18 cellular contexts compared by ENCODE assay signal in the genomic region with DNA sequence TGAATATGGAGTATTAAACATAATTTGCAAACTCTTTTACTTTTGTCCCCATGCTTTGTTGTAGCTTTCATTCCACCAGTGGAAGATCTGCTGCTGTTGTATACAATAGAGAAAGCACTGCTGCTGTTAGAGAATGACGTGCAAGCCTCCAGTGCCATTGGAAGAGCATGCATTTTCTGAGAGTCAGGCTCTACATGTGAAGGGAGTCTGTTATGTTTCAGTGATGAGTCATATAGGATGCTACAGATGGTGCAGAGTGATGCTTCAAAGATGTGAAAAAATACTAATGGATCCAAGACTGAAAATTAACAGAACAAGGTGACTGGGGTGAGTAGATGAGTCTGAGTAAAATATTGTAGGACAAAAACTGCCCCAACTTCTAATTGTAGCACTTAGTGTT. TPM values are rescaled to one million over a fixed set of nuclear protein-coding genes. Genes with fewer than 3 reads are reported as not detected.
A peak's percentile ranks its signal among the peaks of the same experiment; 100 is the strongest.
DNase-seq lines count a peak whose midpoint lies in the region; ATAC-seq, FAIRE-seq and TF ChIP-seq lines count a peak whose summit lies in the region.
"Had no signal": no experiment of that assay in that cellular context is flagged by ENCODE, and none has a peak within 500 bp of the region (broad histone marks: within the 10 kb centered on the region; RNA-seq: fewer than 3 reads in every experiment).

No MANE protein-coding gene starts in this region.

- no peaks in the 10 kb centered on the region for H3K9me3 Mint-ChIP-seq in activated CD4-positive, alpha-beta T cell treated with anti-CD3 and anti-CD28 coated beads, Interleukin-2, amount 10 ng/mL, durations not matched to agents 24 days and 14 days
- H3K9me3 Mint-ChIP-seq in activated T-helper 17 cell treated with anti-CD3 and anti-CD28 coated beads, Interleukin-2, amount 50 U/mL, for 72 hours: no peaks in the 10 kb centered on the region
- H3K9me3 Mint-ChIP-seq in glutamatergic neuron (ENCODE audit: unreplicated experiment): no peaks in the 10 kb centered on the region
- H3K9me3 Mint-ChIP-seq: IgD-negative memory B cell had no signal

- peak overlapping the region; percentile 72 for H3K27ac Mint-ChIP-seq in activated CD4-positive, alpha-beta T cell treated with anti-CD3 and anti-CD28 coated beads, Interleukin-2, amount 10 ng/mL, durations not matched to agents 24 days and 14 days
- H3K27ac Mint-ChIP-seq in activated T-helper 17 cell treated with anti-CD3 and anti-CD28 coated beads, Interleukin-2, amount 50 U/mL, for 72 hours: peak overlapping the region; percentile 7
- H3K27ac Mint-ChIP-seq in glutamatergic neuron (ENCODE audit: unreplicated experiment): peak overlapping the region; percentile 78

- peaks cover 15% of the 10 kb centered on the region for H3K4me1 Mint-ChIP-seq in activated CD4-positive, alpha-beta T cell treated with anti-CD3 and anti-CD28 coated beads, Interleukin-2, amount 10 ng/mL, durations not matched to agents 24 days and 14 days
- peaks cover 15% of the 10 kb centered on the region for H3K4me1 Mint-ChIP-seq in activated T-helper 17 cell treated with anti-CD3 and anti-CD28 coated beads, Interleukin-2, amount 50 U/mL, for 72 hours
- H3K4me1 Mint-ChIP-seq in glutamatergic neuron (ENCODE audit: low read depth, unreplicated experiment): peaks cover 7% of the 10 kb centered on the region

- TF ChIP-seq CTCF in HFF-Myc (IDR thresholded peaks at IDR 0.05; ENCODE audit: low read depth, low read length, missing control alignments) (no peak), glutamatergic neuron (IDR thresholded peaks at IDR 0.05; ENCODE audit: partially characterized antibody, unreplicated experiment) (no peak)

- H3K4me3 ChIP-seq in HFF-Myc (replicated peaks; ENCODE audit: low read depth, low read length): no peak overlapping the region
- H3K4me3 ChIP-seq: A549, ascending aorta, gastrocnemius medialis, ovary, tibial nerve had no signal

- FAIRE-seq in frontal cortex (lab: Jason Lieb, UNC): no peak
- FAIRE-seq: A549, D721Med, kidney had no signal

- peaks cover 7% of the 10 kb centered on the region for H3K27me3 Mint-ChIP-seq in activated CD4-positive, alpha-beta T cell treated with anti-CD3 and anti-CD28 coated beads, Interleukin-2, amount 10 ng/mL, durations not matched to agents 24 days and 14 days
- no peaks in the 10 kb centered on the region for H3K27me3 Mint-ChIP-seq in activated T-helper 17 cell treated with anti-CD3 and anti-CD28 coated beads, Interleukin-2, amount 50 U/mL, for 72 hours
- peaks cover 3% of the 10 kb centered on the region for H3K27me3 Mint-ChIP-seq in glutamatergic neuron (ENCODE audit: unreplicated experiment)
- H3K27me3 Mint-ChIP-seq: IgD-negative memory B cell had no signal

- DNase-seq in activated CD4-positive, alpha-beta T cell treated with anti-CD3 and anti-CD28 coated beads, Interleukin-2, amount 10 ng/mL, durations not matched to agents 24 days and 14 days: peak; percentile 67
- DNase-seq in activated CD4-positive, alpha-beta T cell treated with anti-CD3 and anti-CD28 coated beads for 1 hour: no peak
- DNase-seq in HFF-Myc (ENCODE audit: extremely low read depth, low read depth) (peak; percentile 41), glutamatergic neuron (no peak), frontal cortex (ENCODE audit: low spot score in 2 of 2) (no peak)
- DNase-seq: gastrocnemius medialis, kidney, NCI-H1417, NCI-H510A, ovary had no signal

- ATAC-seq in activated T-helper 17 cell treated with anti-CD3 and anti-CD28 coated beads, Interleukin-2, amount 50 U/mL, for 72 hours (replicated peaks): peak; percentile 84
- ATAC-seq in HG03025 (IDR thresholded peaks at IDR 0.05; ENCODE audit: low FRiP score, unreplicated experiment): no peak
- no peak for ATAC-seq in HG03521 (IDR thresholded peaks at IDR 0.05; ENCODE audit: unreplicated experiment)
- ATAC-seq: A549, gastrocnemius medialis had no signal

- H3K36me3 Mint-ChIP-seq in activated CD4-positive, alpha-beta T cell treated with anti-CD3 and anti-CD28 coated beads, Interleukin-2, amount 10 ng/mL, durations not matched to agents 24 days and 14 days (ENCODE audit: low read depth): peaks cover 1% of the 10 kb centered on the region
- no peaks in the 10 kb centered on the region for H3K36me3 Mint-ChIP-seq in activated T-helper 17 cell treated with anti-CD3 and anti-CD28 coated beads, Interleukin-2, amount 50 U/mL, for 72 hours (ENCODE audit: low read depth)
- no peaks in the 10 kb centered on the region for H3K36me3 Mint-ChIP-seq in glutamatergic neuron (ENCODE audit: unreplicated experiment)

- H3K4me3 Mint-ChIP-seq in activated CD4-positive, alpha-beta T cell treated with anti-CD3 and anti-CD28 coated beads, Interleukin-2, amount 10 ng/mL, durations not matched to agents 24 days and 14 days: no peak overlapping the region
- no peak overlapping the region for H3K4me3 Mint-ChIP-seq in activated T-helper 17 cell treated with anti-CD3 and anti-CD28 coated beads, Interleukin-2, amount 50 U/mL, for 72 hours
- H3K4me3 Mint-ChIP-seq in glutamatergic neuron (ENCODE audit: unreplicated experiment): no peak overlapping the region
- H3K4me3 Mint-ChIP-seq: IgD-negative memory B cell had no signal

- intact Hi-C loops in activated CD4-positive, alpha-beta T cell treated with anti-CD3 and anti-CD28 coated beads, Interleukin-2, amount 10 ng/mL, durations not matched to agents 24 days and 14 days (cut with micrococcal nuclease): no loop called here

RNA-seq across cellular contexts. Expression of a gene that starts 22.4 kb away (rescaled TPM):
- total RNA-seq in activated CD4-positive, alpha-beta T cell treated with anti-CD3 and anti-CD28 coated beads, Interleukin-2, amount 10 ng/mL, durations not matched to agents 24 days and 14 days: 69.0 and 69.2 TPM in 2 replicates
- 10 to 100 TPM in 1 of 2 donors, 1 to 10 TPM in 1; 3.0 to 22.9 TPM for total RNA-seq in activated T-helper 17 cell treated with anti-CD3 and anti-CD28 coated beads, Interleukin-2, amount 50 U/mL, for 72 hours
- total RNA-seq in glutamatergic neuron (ENCODE audit: unreplicated experiment) (96.4 TPM), frontal cortex (48.9 TPM)

Comparison
In these comparisons a context has a peak if more than half of its experiments do, and no peak if none do; other contexts are left out.
1. DNase-seq: peak in activated CD4-positive, alpha-beta T cell treated with anti-CD3 and anti-CD28 coated beads, Interleukin-2, amount 10 ng/mL, durations not matched to agents 24 days and 14 days (single experiment) and HFF-Myc (single experiment); none in activated CD4-positive, alpha-beta T cell treated with anti-CD3 and anti-CD28 coated beads for 1 hour (single experiment), glutamatergic neuron (single experiment) and frontal cortex (0 of 2).
2. H3K27ac Mint-ChIP-seq: peak in every context shown above with its lines; median percentile 78 in glutamatergic neuron; 72 in activated CD4-positive, alpha-beta T cell treated with anti-CD3 and anti-CD28 coated beads, Interleukin-2, amount 10 ng/mL, durations not matched to agents 24 days and 14 days; 7 in activated T-helper 17 cell treated with anti-CD3 and anti-CD28 coated beads, Interleukin-2, amount 50 U/mL, for 72 hours.